31 cellular contexts compared by ENCODE assay signal in the genomic region with DNA sequence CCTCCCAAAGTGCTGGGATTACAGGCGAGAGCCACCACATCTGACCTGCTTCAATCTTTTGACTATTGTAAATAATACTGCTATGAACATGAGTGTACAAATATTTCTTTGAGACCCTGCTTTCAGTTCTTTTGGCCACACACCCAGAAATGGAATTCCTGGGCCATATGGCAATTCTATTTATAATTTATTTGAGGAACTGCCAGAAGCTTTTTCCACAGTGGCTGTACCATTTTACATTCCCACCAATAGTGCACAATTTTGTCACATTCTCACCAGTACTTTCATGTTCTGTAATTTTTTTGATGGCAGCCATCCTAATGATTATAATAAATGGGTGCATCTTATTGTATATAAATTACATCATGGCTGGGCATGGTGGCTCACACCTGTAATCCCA. TPM values are rescaled to one million over a fixed set of nuclear protein-coding genes. Genes with fewer than 3 reads are reported as not detected.
"Had no signal": no experiment of that assay in that cellular context is flagged by ENCODE, and none has a peak within 500 bp of the region (broad histone marks: within the 10 kb centered on the region; RNA-seq: fewer than 3 reads in every experiment).

No MANE protein-coding gene starts in this region.

- H3K4me1 Mint-ChIP-seq: brain; central memory CD8-positive, alpha-beta T cell had no signal

- H3K9me3 Mint-ChIP-seq: activated naive CD4-positive, alpha-beta T cell treated with anti-CD3 and anti-CD28 coated beads, Interleukin-2, amount 50 U/mL, for 72 hours; central memory CD8-positive, alpha-beta T cell had no signal

- H3K36me3 ChIP-seq: Peyer's patch, SJSA1 had no signal

- H3K4me3 ChIP-seq: Peyer's patch, SJSA1 had no signal

- H3K4me1 ChIP-seq: Peyer's patch, SJSA1 had no signal

- H3K36me3 Mint-ChIP-seq: activated CD4-positive, alpha-beta memory T cell treated with anti-CD3 and anti-CD28 coated beads for 36 hours; brain had no signal

- DNase-seq: activated CD4-positive, alpha-beta memory T cell treated with anti-CD3 and anti-CD28 coated beads for 36 hours; activated CD4-positive, alpha-beta T cell treated with anti-CD3 and anti-CD28 coated beads, Interleukin-2, amount 10 ng/mL, durations not matched to agents 7 days and 5 days; activated CD4-positive, CD25-positive, alpha-beta regulatory T cell; activated CD8-positive, alpha-beta memory T cell treated with anti-CD3 and anti-CD28 coated beads for 24 hours; activated effector memory CD4-positive, alpha-beta T cell treated with anti-CD3 and anti-CD28 coated beads, Interleukin-2, amount 50 U/mL, for 16 hours; activated naive CD4-positive, alpha-beta T cell treated with Interleukin-2 at 50 U/mL for 16 hours; activated naive CD8-positive, alpha-beta T cell treated with anti-CD3 and anti-CD28 coated beads, Interleukin-2, amount 50 U/mL, for 24 hours; activated T-cell treated with anti-CD3 and anti-CD28 coated beads, Interleukin-2, amount 50 U/mL, for 4 hours; amniotic stem cell; KG1; NCI-H1105; NCI-H1436; NCI-H1694 treated with DMSO at 0.1 percent for 48 hours; NCI-H2029 treated with DMSO at 0.1 percent for 48 hours; NCI-H345; NCI-H510A; NCI-H526 treated with DMSO at 0.1 percent for 48 hours; Peyer's patch; SHP77; T-helper 9 cell had no signal

- H3K4me3 Mint-ChIP-seq: activated CD4-positive, alpha-beta memory T cell treated with anti-CD3 and anti-CD28 coated beads for 36 hours; activated CD4-positive, alpha-beta T cell treated with anti-CD3 and anti-CD28 coated beads, Interleukin-2, amount 10 ng/mL, durations not matched to agents 7 days and 5 days; activated naive CD8-positive, alpha-beta T cell treated with anti-CD3 and anti-CD28 coated beads, Interleukin-2, amount 50 U/mL, for 24 hours; activated T-cell treated with anti-CD3 and anti-CD28 coated beads, Interleukin-2, amount 50 U/mL, for 4 hours; central memory CD8-positive, alpha-beta T cell; T-helper 1 cell treated with Interleukin-12 subunit alpha and Interleukin-12 subunit beta and Interleukin-4 antibody, amounts not matched to agents 30 μg/mL and 1 μg/mL, for 36 hours had no signal

- H3K9me3 ChIP-seq: SJSA1 had no signal

- FAIRE-seq: astrocyte, TTC549 had no signal

- H3K27ac ChIP-seq: Peyer's patch, RWPE1, SJSA1 had no signal

- H3K27me3 ChIP-seq: Peyer's patch, SJSA1 had no signal

- ATAC-seq: activated naive CD4-positive, alpha-beta T cell treated with anti-CD3 and anti-CD28 coated beads, Interleukin-2, amount 50 U/mL, for 72 hours; activated naive CD8-positive, alpha-beta T cell treated with anti-CD3 and anti-CD28 coated beads, Interleukin-2, amount 50 U/mL, for 24 hours; activated T-cell treated with anti-CD3 and anti-CD28 coated beads, Interleukin-2, amount 50 U/mL, for 4 hours; SK-N-SH treated with all-trans-retinoic acid at 6 μM for 48 hours had no signal

- H3K27me3 Mint-ChIP-seq: activated CD4-positive, alpha-beta memory T cell treated with anti-CD3 and anti-CD28 coated beads for 36 hours; activated CD4-positive, alpha-beta T cell treated with anti-CD3 and anti-CD28 coated beads, Interleukin-2, amount 10 ng/mL, durations not matched to agents 7 days and 5 days; activated naive CD8-positive, alpha-beta T cell treated with anti-CD3 and anti-CD28 coated beads, Interleukin-2, amount 50 U/mL, for 24 hours; central memory CD8-positive, alpha-beta T cell had no signal

- H3K27ac Mint-ChIP-seq: activated CD4-positive, alpha-beta memory T cell treated with anti-CD3 and anti-CD28 coated beads for 36 hours; activated CD4-positive, alpha-beta T cell treated with anti-CD3 and anti-CD28 coated beads, Interleukin-2, amount 10 ng/mL, durations not matched to agents 7 days and 5 days; activated naive CD4-positive, alpha-beta T cell treated with anti-CD3 and anti-CD28 coated beads, Interleukin-2, amount 50 U/mL, for 72 hours; T-helper 1 cell treated with Interleukin-12 subunit alpha and Interleukin-12 subunit beta and Interleukin-4 antibody, amounts not matched to agents 30 μg/mL and 1 μg/mL, for 36 hours had no signal

RNA-seq across cellular contexts. Expression of a gene that starts 13.7 kb away (rescaled TPM):
- total RNA-seq: astrocyte, LHCN-M2, M059J, SJSA1 had no signal

RNA-seq across cellular contexts. Expression of a gene that starts 16.2 kb away (rescaled TPM):
- total RNA-seq: activated CD4-positive, alpha-beta memory T cell treated with anti-CD3 and anti-CD28 coated beads for 36 hours; activated CD4-positive, alpha-beta T cell treated with anti-CD3 and anti-CD28 coated beads, Interleukin-2, amount 10 ng/mL, durations not matched to agents 7 days and 5 days; activated naive CD4-positive, alpha-beta T cell treated with anti-CD3 and anti-CD28 coated beads, Interleukin-2, amount 50 U/mL, for 72 hours; activated T-cell treated with anti-CD3 and anti-CD28 coated beads, Interleukin-2, amount 50 U/mL, for 4 hours; astrocyte; LHCN-M2; M059J; SJSA1 had no signal

RNA-seq across cellular contexts. Expression of a gene that starts 31.7 kb away (rescaled TPM):
- total RNA-seq: activated CD4-positive, alpha-beta memory T cell treated with anti-CD3 and anti-CD28 coated beads for 36 hours; activated CD4-positive, alpha-beta T cell treated with anti-CD3 and anti-CD28 coated beads, Interleukin-2, amount 10 ng/mL, durations not matched to agents 7 days and 5 days; activated naive CD4-positive, alpha-beta T cell treated with anti-CD3 and anti-CD28 coated beads, Interleukin-2, amount 50 U/mL, for 72 hours; activated T-cell treated with anti-CD3 and anti-CD28 coated beads, Interleukin-2, amount 50 U/mL, for 4 hours; astrocyte; LHCN-M2; M059J; SJSA1 had no signal

RNA-seq across cellular contexts. Expression of a gene that starts 38.8 kb away (rescaled TPM):
- total RNA-seq: activated CD4-positive, alpha-beta memory T cell treated with anti-CD3 and anti-CD28 coated beads for 36 hours; activated CD4-positive, alpha-beta T cell treated with anti-CD3 and anti-CD28 coated beads, Interleukin-2, amount 10 ng/mL, durations not matched to agents 7 days and 5 days; activated naive CD4-positive, alpha-beta T cell treated with anti-CD3 and anti-CD28 coated beads, Interleukin-2, amount 50 U/mL, for 72 hours; activated T-cell treated with anti-CD3 and anti-CD28 coated beads, Interleukin-2, amount 50 U/mL, for 4 hours; astrocyte; LHCN-M2; M059J; Peyer's patch; SJSA1 had no signal
